ENCODE assay signal across 1 cellular context in the genomic region with DNA sequence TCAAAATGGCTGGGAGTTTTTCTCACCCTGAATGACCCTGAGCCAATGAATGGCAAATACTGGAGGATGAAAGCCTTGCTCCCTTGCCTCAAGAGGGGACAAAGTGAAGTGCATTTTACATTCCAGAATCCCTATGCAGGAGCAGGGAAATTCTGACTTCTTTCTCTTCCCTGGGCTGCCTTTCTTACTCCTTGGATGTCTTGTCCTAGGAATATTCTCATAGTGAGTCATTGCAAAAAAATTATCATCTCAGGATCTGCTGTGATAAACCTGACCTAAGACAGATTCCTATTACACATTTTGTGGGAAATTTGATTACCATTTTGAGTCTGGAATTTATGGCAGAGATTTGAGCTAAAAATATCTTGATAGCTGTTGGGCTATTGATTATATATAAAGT.
A peak's percentile ranks its signal among the peaks of the same experiment; 100 is the strongest.
TF ChIP-seq lines count a peak whose summit lies in the region.

No MANE protein-coding gene starts in this region.

TF ChIP-seq in SK-N-SH, 30 proteins besides CTCF, POLR2A, EP300 and RAD21 (continued from another document):
- TF ChIP-seq, protein P1, sequence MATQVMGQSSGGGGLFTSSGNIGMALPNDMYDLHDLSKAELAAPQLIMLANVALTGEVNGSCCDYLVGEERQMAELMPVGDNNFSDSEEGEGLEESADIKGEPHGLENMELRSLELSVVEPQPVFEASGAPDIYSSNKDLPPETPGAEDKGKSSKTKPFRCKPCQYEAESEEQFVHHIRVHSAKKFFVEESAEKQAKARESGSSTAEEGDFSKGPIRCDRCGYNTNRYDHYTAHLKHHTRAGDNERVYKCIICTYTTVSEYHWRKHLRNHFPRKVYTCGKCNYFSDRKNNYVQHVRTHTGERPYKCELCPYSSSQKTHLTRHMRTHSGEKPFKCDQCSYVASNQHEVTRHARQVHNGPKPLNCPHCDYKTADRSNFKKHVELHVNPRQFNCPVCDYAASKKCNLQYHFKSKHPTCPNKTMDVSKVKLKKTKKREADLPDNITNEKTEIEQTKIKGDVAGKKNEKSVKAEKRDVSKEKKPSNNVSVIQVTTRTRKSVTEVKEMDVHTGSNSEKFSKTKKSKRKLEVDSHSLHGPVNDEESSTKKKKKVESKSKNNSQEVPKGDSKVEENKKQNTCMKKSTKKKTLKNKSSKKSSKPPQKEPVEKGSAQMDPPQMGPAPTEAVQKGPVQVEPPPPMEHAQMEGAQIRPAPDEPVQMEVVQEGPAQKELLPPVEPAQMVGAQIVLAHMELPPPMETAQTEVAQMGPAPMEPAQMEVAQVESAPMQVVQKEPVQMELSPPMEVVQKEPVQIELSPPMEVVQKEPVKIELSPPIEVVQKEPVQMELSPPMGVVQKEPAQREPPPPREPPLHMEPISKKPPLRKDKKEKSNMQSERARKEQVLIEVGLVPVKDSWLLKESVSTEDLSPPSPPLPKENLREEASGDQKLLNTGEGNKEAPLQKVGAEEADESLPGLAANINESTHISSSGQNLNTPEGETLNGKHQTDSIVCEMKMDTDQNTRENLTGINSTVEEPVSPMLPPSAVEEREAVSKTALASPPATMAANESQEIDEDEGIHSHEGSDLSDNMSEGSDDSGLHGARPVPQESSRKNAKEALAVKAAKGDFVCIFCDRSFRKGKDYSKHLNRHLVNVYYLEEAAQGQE (IDR thresholded peaks at IDR 0.05; ENCODE audit: low read depth, low read length) = no peak
- TF ChIP-seq, protein P2, sequence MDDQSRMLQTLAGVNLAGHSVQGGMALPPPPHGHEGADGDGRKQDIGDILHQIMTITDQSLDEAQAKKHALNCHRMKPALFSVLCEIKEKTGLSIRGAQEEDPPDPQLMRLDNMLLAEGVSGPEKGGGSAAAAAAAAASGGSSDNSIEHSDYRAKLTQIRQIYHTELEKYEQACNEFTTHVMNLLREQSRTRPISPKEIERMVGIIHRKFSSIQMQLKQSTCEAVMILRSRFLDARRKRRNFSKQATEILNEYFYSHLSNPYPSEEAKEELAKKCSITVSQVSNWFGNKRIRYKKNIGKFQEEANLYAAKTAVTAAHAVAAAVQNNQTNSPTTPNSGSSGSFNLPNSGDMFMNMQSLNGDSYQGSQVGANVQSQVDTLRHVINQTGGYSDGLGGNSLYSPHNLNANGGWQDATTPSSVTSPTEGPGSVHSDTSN (IDR thresholded peaks at IDR 0.05) = peak; percentile 39
- no peak for TF ChIP-seq NRF1 (IDR thresholded peaks at IDR 0.05; ENCODE audit: low read depth, low read length)
- TF ChIP-seq TCF12 (IDR thresholded peaks at IDR 0.05) = peak; percentile 54
- TF ChIP-seq JUND (IDR thresholded peaks at IDR 0.05) = peak; percentile 75
